In genomic region chr1:220368352-220369265, GRCh38 we compare ENCODE assay signal across 12 cellular contexts.
DNase-seq lines count a peak whose midpoint lies in the region; ATAC-seq and TF ChIP-seq lines count a peak whose summit lies in the region.
"Had no signal": no experiment of that assay in that cellular context is flagged by ENCODE, and none has a peak within 500 bp of the region (broad histone marks: within the 10 kb centered on the region; RNA-seq: fewer than 3 reads in every experiment).

No MANE protein-coding gene starts in this region.

- intact Hi-C loops in PC-9 (cut with micrococcal nuclease; ENCODE audit: unreplicated experiment) (loop anchor here (1.0 kb wide), 3 partner anchors 31 to 64 kb away; no protein-coding TSS in a partner anchor), sciatic nerve (cut with DNase I) (no loop called here), left colon (cut with DNase I, micrococcal nuclease) (no loop called here)

- peak overlapping the region; percentile 59 for H2AFZ ChIP-seq in PC-9

- CTCF ChIA-PET in PC-9 (lab: Charles Lee), result interaction anchor here (0.6 to 1.5 kb wide), 6 partner anchors 32 to 426 kb away, joined by 3 to 5 read pairs (median 4); partner anchors contain the start of gene MTARC2

- DNase-seq in DMS 273 (lab: John Stamatoyannopoulos, UW; ENCODE audit: unreplicated experiment) (peak; percentile 34), DMS 273 treated with DMSO at 0.1 percent for 48 hours (lab: John Stamatoyannopoulos, UW) (no peak), PC-9 (peak; percentile 67 to 94), foreskin melanocyte (peak; percentile 92), sciatic nerve (ENCODE audit: low spot score) (no peak), left colon (no peak)
- DNase-seq: activated CD8-positive, alpha-beta T cell treated with anti-CD3 and anti-CD28 coated beads, Interleukin-2, amount 10 ng/mL, durations not matched to agents 7 days and 5 days; MM.1S; stimulated activated CD4-positive, alpha-beta T cell treated with anti-CD3 and anti-CD28 coated beads, Interleukin-15, amount 100 ng/mL, for 24 hours had no signal

- no peak for TF ChIP-seq CTCF in PC-9 (conservative IDR thresholded peaks at IDR 0.05)

- no peaks in the 10 kb centered on the region for H3K9me2 ChIP-seq in PC-9 (ENCODE audit: insufficient read depth)

- peak overlapping the region; percentile 94 for H3K27ac ChIP-seq in PC-9
- H3K27ac ChIP-seq: 22Rv1 had no signal

- H4K20me1 ChIP-seq in PC-9 (ENCODE audit: insufficient read depth), result no peaks in the 10 kb centered on the region

- BruUV-seq in PC-9 (replicated peaks; lab: Mats Ljungman, UMichigan), result no TSS peak

- H3K4me2 ChIP-seq in PC-9, result peak overlapping the region; percentile 72

- peaks cover 50% of the 10 kb centered on the region for H3F3A ChIP-seq in PC-9 (ENCODE audit: insufficient read depth, low read depth)

- no peaks in the 10 kb centered on the region for H3K9me3 ChIP-seq in PC-9 (ENCODE audit: insufficient read depth, low read depth)

- POLR2A ChIA-PET in PC-9 (lab: Charles Lee; ENCODE audit: unreplicated experiment), result interaction anchor here (0.6 kb wide), 1 partner anchor 135 kb away, joined by 6 read pairs; no protein-coding TSS in a partner anchor

- peak; percentile 7 for ATAC-seq in sciatic nerve
- ATAC-seq in left colon, result no peak
- ATAC-seq in HG03139 (IDR thresholded peaks at IDR 0.05; ENCODE audit: unreplicated experiment), result no peak
- no peak for ATAC-seq in GM21360 (IDR thresholded peaks at IDR 0.05; ENCODE audit: unreplicated experiment)
- ATAC-seq: activated CD8-positive, alpha-beta T cell treated with anti-CD3 and anti-CD28 coated beads, Interleukin-2, amount 10 ng/mL, durations not matched to agents 7 days and 5 days had no signal

- H3K4me3 ChIP-seq in PC-9, result peak overlapping the region; percentile 45; the same call in 1 of the 2 replicates

- peaks cover 54% of the 10 kb centered on the region for H3K4me1 ChIP-seq in PC-9 (replicated peaks; ENCODE audit: insufficient read depth)

- H3K27me3 ChIP-seq in PC-9 (ENCODE audit: insufficient read depth, low read depth), result no peaks in the 10 kb centered on the region

- no peaks in the 10 kb centered on the region for H3K79me2 ChIP-seq in PC-9 (ENCODE audit: low read depth)

- H3K36me3 ChIP-seq in PC-9 (ENCODE audit: low read depth), result no peaks in the 10 kb centered on the region

Comparison
In these comparisons a context has a peak if more than half of its experiments do, and no peak if none do; other contexts are left out.
1. DNase-seq: peak in DMS 273 (single experiment), PC-9 (2 of 2) and foreskin melanocyte (single experiment); none in DMS 273 treated with DMSO at 0.1 percent for 48 hours (single experiment), sciatic nerve (single experiment) and left colon (0 of 2).